10 cellular contexts compared by ENCODE assay signal in the genomic region with DNA sequence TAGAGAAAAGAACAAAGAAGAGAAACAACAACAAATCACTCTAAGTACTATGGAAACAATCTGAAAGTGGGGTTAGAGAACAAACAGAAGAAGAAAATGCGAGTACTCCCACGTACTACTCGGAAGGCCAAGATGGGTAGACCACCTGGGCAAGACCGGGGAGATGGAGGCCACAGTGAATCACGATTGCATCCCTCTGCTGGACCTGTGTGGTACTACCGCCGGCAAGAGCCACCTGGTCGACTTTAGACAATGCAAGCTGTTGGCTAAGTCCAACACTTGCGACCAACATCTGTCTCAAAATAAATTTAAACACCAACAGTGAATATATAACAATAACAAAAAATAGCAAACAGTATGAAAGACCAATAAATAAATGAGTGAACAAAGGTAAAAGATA. TPM values are rescaled to one million over a fixed set of nuclear protein-coding genes. Genes with fewer than 3 reads are reported as not detected.
DNase-seq lines count a peak whose midpoint lies in the region; ATAC-seq, FAIRE-seq and TF ChIP-seq lines count a peak whose summit lies in the region.
"Had no signal": no experiment of that assay in that cellular context is flagged by ENCODE, and none has a peak within 500 bp of the region (broad histone marks: within the 10 kb centered on the region; RNA-seq: fewer than 3 reads in every experiment).

No MANE protein-coding gene starts in this region.

- H3K9ac ChIP-seq in NT2/D1 (ENCODE audit: insufficient read length, low read depth): no peak overlapping the region

- H3K27ac ChIP-seq in upper lobe of right lung (no peak overlapping the region), pancreas (no peak overlapping the region)

- FAIRE-seq in pancreas (lab: Jason Lieb, UNC): no peak

- peak; percentile 21 for DNase-seq in stimulated activated CD4-positive, alpha-beta T cell treated with anti-CD3 and anti-CD28 coated beads, Interleukin-1b, Interleukin-23, amount 100 ng/mL, for 48 hours
- DNase-seq in stimulated activated CD4-positive, alpha-beta T cell treated with anti-CD3 and anti-CD28 coated beads, Interleukin-4, amount 100 ng/mL, for 4 hours: no peak
- DNase-seq in NT2/D1 (ENCODE audit: low read depth, low spot score): peak; percentile 42
- DNase-seq in epithelial cell of proximal tubule (ENCODE audit: low read depth): no peak
- no peak for DNase-seq in upper lobe of right lung
- no peak for DNase-seq in Kasumi-1 (lab: John Stamatoyannopoulos, UW)
- DNase-seq in lower leg skin (ENCODE audit: low spot score in 2 of 2): no peak
- DNase-seq in pancreas: no peak
- DNase-seq: activated T-cell treated with anti-CD3 and anti-CD28 coated beads, Interleukin-2, amount 50 U/mL, for 24 hours; IMR-90 had no signal

- intact Hi-C loops in upper lobe of right lung (cut with DNase I): no loop called here
- intact Hi-C loops in lower leg skin (cut with DNase I; ENCODE audit: low total_unique reads): no loop called here
- intact Hi-C loops in pancreas (cut with DNase I): no loop called here

- TF ChIP-seq CTCF in epithelial cell of proximal tubule (conservative IDR thresholded peaks at IDR 0.05; ENCODE audit: low read depth, low read length) (peak; percentile 31), upper lobe of right lung (IDR thresholded peaks at IDR 0.05) (peak; percentile 27), lower leg skin (IDR thresholded peaks at IDR 0.05) (no peak), pancreas (IDR thresholded peaks at IDR 0.05) (no peak)

- no peaks in the 10 kb centered on the region for H3K4me1 ChIP-seq in NT2/D1 (ENCODE audit: insufficient read depth, insufficient read length)
- no peaks in the 10 kb centered on the region for H3K4me1 ChIP-seq in upper lobe of right lung
- no peaks in the 10 kb centered on the region for H3K4me1 ChIP-seq in pancreas

- WGBS in lower leg skin, 2 donors: 72% methylated on average over 9 of the region's 9 CpGs
- WGBS in pancreas, 2 donors: 56 to 63% methylated on average over 9 of the region's 9 CpGs

- H3K36me3 ChIP-seq in NT2/D1 (ENCODE audit: insufficient read depth, insufficient read length, low read length) (no peaks in the 10 kb centered on the region), upper lobe of right lung (no peaks in the 10 kb centered on the region), pancreas (no peaks in the 10 kb centered on the region)

- no peak for TF ChIP-seq POLR2A in lower leg skin (IDR thresholded peaks at IDR 0.05)

- H3K27me3 ChIP-seq in NT2/D1 (ENCODE audit: insufficient read depth, insufficient read length) (no peaks in the 10 kb centered on the region), upper lobe of right lung (no peaks in the 10 kb centered on the region), pancreas (no peaks in the 10 kb centered on the region)

- H3K4me3 ChIP-seq in NT2/D1 (ENCODE audit: insufficient read length, low read depth): no peak overlapping the region
- H3K4me3 ChIP-seq in epithelial cell of proximal tubule (ENCODE audit: low read depth, low read length): no peak overlapping the region
- no peak overlapping the region for H3K4me3 ChIP-seq in upper lobe of right lung
- no peak overlapping the region for H3K4me3 ChIP-seq in lower leg skin (ENCODE audit: low read depth, poor library complexity, severe bottlenecking)
- H3K4me3 ChIP-seq in pancreas: no peak overlapping the region

- H3K9me3 ChIP-seq in NT2/D1 (ENCODE audit: insufficient read depth, low read length) (peaks cover 51% of the 10 kb centered on the region), upper lobe of right lung (peaks cover 5% of the 10 kb centered on the region), pancreas (no peaks in the 10 kb centered on the region)

- ATAC-seq in upper lobe of right lung (no peak), pancreas (no peak)

RNA-seq across cellular contexts. Expression of gene ZNF91, which starts 45.5 kb away (rescaled TPM):
- 12.6 and 22.1 TPM in 2 replicates for total RNA-seq in epithelial cell of proximal tubule
- 49.7 TPM for total RNA-seq in upper lobe of right lung
- total RNA-seq in lower leg skin: 10 to 100 TPM; 36.7 to 82.9 (median 50.7) TPM
- total RNA-seq in pancreas: 10 to 100 TPM; 20.5 to 38.7 (median 32.8) TPM
- polyA plus RNA-seq in pancreas: 10 to 100 TPM in 1 of 2 donors, 1 to 10 TPM in 1; 8.5 to 10.7 TPM

Comparison
In these comparisons a context has a peak if more than half of its experiments do, and no peak if none do; other contexts are left out.
1. DNase-seq: peak in stimulated activated CD4-positive, alpha-beta T cell treated with anti-CD3 and anti-CD28 coated beads, Interleukin-1b, Interleukin-23, amount 100 ng/mL, for 48 hours (single experiment) and NT2/D1 (single experiment); none in stimulated activated CD4-positive, alpha-beta T cell treated with anti-CD3 and anti-CD28 coated beads, Interleukin-4, amount 100 ng/mL, for 4 hours (0 of 2), epithelial cell of proximal tubule (single experiment), upper lobe of right lung (single experiment), Kasumi-1 (0 of 2), lower leg skin (0 of 2) and pancreas (0 of 6).
2. CTCF ChIP-seq: peak in epithelial cell of proximal tubule (single experiment) and upper lobe of right lung (single experiment); none in lower leg skin (0 of 3) and pancreas (0 of 4).